Comparison of ENCODE assay signal across 23 cellular contexts in genomic region chr12:44960423-44960822, GRCh38.
DNase-seq lines count a peak whose midpoint lies in the region; ATAC-seq, FAIRE-seq and TF ChIP-seq lines count a peak whose summit lies in the region.
"Had no signal": no experiment of that assay in that cellular context is flagged by ENCODE, and none has a peak within 500 bp of the region (broad histone marks: within the 10 kb centered on the region; RNA-seq: fewer than 3 reads in every experiment).

No MANE protein-coding gene starts in this region.

- no peaks in the 10 kb centered on the region for H4K20me1 ChIP-seq in GM23338 (replicated peaks; ENCODE audit: insufficient read depth)
- no peaks in the 10 kb centered on the region for H4K20me1 ChIP-seq in H1 (replicated peaks in 1 of 2; ENCODE audit: control insufficient read depth in 1 of 2, insufficient read depth in 2 of 2, low read length in 2 of 2)
- H4K20me1 ChIP-seq: BLaER1 had no signal

- H3K79me1 ChIP-seq in H1 (ENCODE audit: low read depth, low read length) (no peaks in the 10 kb centered on the region), mesendoderm (ENCODE audit: low read length) (no peaks in the 10 kb centered on the region)

- H2BK15ac ChIP-seq in H1 (ENCODE audit: low read length): no peak overlapping the region; the same call in 1 of the 2 replicates
- H2BK15ac ChIP-seq in mesendoderm (replicated peaks; ENCODE audit: low read depth): no peak overlapping the region

- H3K18ac ChIP-seq in H1 (ENCODE audit: extremely low read depth, low read length) (no peak overlapping the region), mesendoderm (ENCODE audit: low read length) (no peak overlapping the region)

- H3K4ac ChIP-seq in H1 (replicated peaks; ENCODE audit: insufficient read length, low read depth, low read length) (no peak overlapping the region), mesendoderm (ENCODE audit: low read depth, low read length) (no peak overlapping the region)

- no peaks in the 10 kb centered on the region for H3K27me3 ChIP-seq in GM23338 (ENCODE audit: insufficient read depth)
- no peaks in the 10 kb centered on the region for H3K27me3 ChIP-seq in NT2/D1 (ENCODE audit: insufficient read depth, insufficient read length)
- no peaks in the 10 kb centered on the region for H3K27me3 ChIP-seq in H1 (replicated peaks in 1 of 4; ENCODE audit: control insufficient read depth in 3 of 4, extremely low read depth in 1 of 4, insufficient read depth in 3 of 4, low read length in 3 of 4)
- H3K27me3 ChIP-seq in mesendoderm (ENCODE audit: insufficient read depth, low read length, poor library complexity): no peaks in the 10 kb centered on the region
- H3K27me3 ChIP-seq: BE2C, BLaER1 had no signal

- H2BK20ac ChIP-seq in H1 (ENCODE audit: low read length): no peak overlapping the region

- peaks cover 14% of the 10 kb centered on the region for H3K4me1 Mint-ChIP-seq in GM23338
- H3K4me1 Mint-ChIP-seq: CD14-positive monocyte; CD4-positive, alpha-beta memory T cell; CD4-positive, CD25-positive, alpha-beta regulatory T cell; CD8-positive, alpha-beta memory T cell had no signal

- peak; percentile 43 for DNase-seq in GM23338 (ENCODE audit: low spot score)
- peak; percentile 42 for DNase-seq in NT2/D1 (ENCODE audit: low read depth, low spot score)
- no peak for DNase-seq in H1 (ENCODE audit: low read depth in 1 of 2, low spot score in 2 of 2)
- DNase-seq in mesendoderm: peak; percentile 3
- DNase-seq in Right ventricle myocardium superior: no peak
- no peak for DNase-seq in activated CD4-positive, alpha-beta T cell treated with anti-CD3 and anti-CD28 coated beads for 1 hour
- DNase-seq: 8988T; BE2C; C1 segment of cervical spinal cord; CD4-positive, alpha-beta memory T cell; CD4-positive, CD25-positive, alpha-beta regulatory T cell; CD8-positive, alpha-beta memory T cell; COR-L47; DMS79 treated with DMSO at 0.1 percent for 48 hours; GDM1 had no signal

- no peaks in the 10 kb centered on the region for H3K23me2 ChIP-seq in H1 (ENCODE audit: low read depth, low read length)

- WGBS in H1 (ENCODE audit: extremely low coverage in 1 of 2, insufficient coverage in 1 of 2, insufficient read length in 1 of 2, insufficient replicate concordance in 2 of 2, low coverage in 1 of 2, low lambda C conversion rate in 2 of 2, missing lambda C conversion rate in 1 of 2), 2 experiments: 84% methylated on average over 3 of the region's 3 CpGs; no CpG with 5 or more reads in 1 of the 2 experiments
- WGBS in mesendoderm (ENCODE audit: extremely low coverage, insufficient coverage, low lambda C conversion rate): no CpG with 5 or more reads among the region's 3 CpGs

- H2BK120ac ChIP-seq in H1 (replicated peaks; ENCODE audit: low read depth, low read length): no peak overlapping the region
- H2BK120ac ChIP-seq in mesendoderm (ENCODE audit: low read depth, low read length): no peak overlapping the region

- H3K36me3 Mint-ChIP-seq in GM23338 (ENCODE audit: low read depth): peaks cover 2% of the 10 kb centered on the region; the same call in 1 of the 3 replicates
- H3K36me3 Mint-ChIP-seq: CD14-positive monocyte; CD4-positive, alpha-beta memory T cell; CD4-positive, CD25-positive, alpha-beta regulatory T cell had no signal

- no peaks in the 10 kb centered on the region for H3K27me3 Mint-ChIP-seq in GM23338 (ENCODE audit: insufficient read depth, low read depth, poor library complexity)
- H3K27me3 Mint-ChIP-seq: CD4-positive, CD25-positive, alpha-beta regulatory T cell had no signal

- H4K5ac ChIP-seq in H1 (ENCODE audit: insufficient read length, low read depth, low read length) (peak overlapping the region; percentile 13), mesendoderm (ENCODE audit: low read length) (no peak overlapping the region)

- intact Hi-C loops in Right ventricle myocardium superior (cut with DNase I): no loop called here

- H2AK5ac ChIP-seq in H1 (ENCODE audit: low read depth, low read length): no peak overlapping the region
- H2AK5ac ChIP-seq in mesendoderm (ENCODE audit: low read length): no peak overlapping the region

- peak; percentile 80 for ATAC-seq in GM23338
- no peak for ATAC-seq in Right ventricle myocardium superior (ENCODE audit: poor library complexity)
- no peak for ATAC-seq in HG03439 (IDR thresholded peaks at IDR 0.05; ENCODE audit: unreplicated experiment)
- no peak for ATAC-seq in GM21360 (IDR thresholded peaks at IDR 0.05; ENCODE audit: unreplicated experiment)

- no peak for TF ChIP-seq POLR2A in H1 (IDR thresholded peaks at IDR 0.05; ENCODE audit: control extremely low read depth in 1 of 2, low read depth in 2 of 2, low read length in 2 of 2)

- H3F3A ChIP-seq in GM23338 (replicated peaks; ENCODE audit: low read depth): no peaks in the 10 kb centered on the region

- 0 out of 2 replicates have a peak overlapping the region, but pooled peaks have one; percentile 42 for H3K4me2 ChIP-seq in GM23338
- peak overlapping the region; percentile 9 to 44; a peak in 1 of 4 replicates for H3K4me2 ChIP-seq in H1 (ENCODE audit: insufficient read depth in 1 of 2, low read depth in 2 of 2, low read length in 2 of 2)
- H3K4me2 ChIP-seq in mesendoderm (ENCODE audit: low read length): no peak overlapping the region
- H3K4me2 ChIP-seq: BLaER1 had no signal

- H3K9me3 ChIP-seq in NT2/D1 (ENCODE audit: insufficient read depth, low read length) (no peaks in the 10 kb centered on the region), H1 (ENCODE audit: insufficient read depth in 2 of 2, low read depth in 1 of 2, low read length in 1 of 2) (no peaks in the 10 kb centered on the region)
- H3K9me3 ChIP-seq: BE2C had no signal

- H3K56ac ChIP-seq in H1 (replicated peaks; ENCODE audit: insufficient read length, low read depth, low read length) (no peak overlapping the region), mesendoderm (ENCODE audit: low read length) (no peak overlapping the region)

- H2BK5ac ChIP-seq in H1 (ENCODE audit: low read depth, low read length) (peak overlapping the region; percentile 75; the same call in 1 of the 2 replicates), mesendoderm (ENCODE audit: low read length) (no peak overlapping the region)

- H3K27ac Mint-ChIP-seq in GM23338: no peak overlapping the region; the same call in 1 of the 2 replicates
- H3K27ac Mint-ChIP-seq: CD14-positive monocyte; CD4-positive, CD25-positive, alpha-beta regulatory T cell; CD8-positive, alpha-beta memory T cell had no signal

- no peaks in the 10 kb centered on the region for H3K36me3 ChIP-seq in GM23338 (ENCODE audit: insufficient read depth)
- no peaks in the 10 kb centered on the region for H3K36me3 ChIP-seq in NT2/D1 (ENCODE audit: insufficient read depth, insufficient read length, low read length)
- no peaks in the 10 kb centered on the region for H3K36me3 ChIP-seq in H1 (ENCODE audit: control insufficient read depth in 2 of 4, insufficient read depth in 4 of 4, low read length in 3 of 4)
- H3K36me3 ChIP-seq in mesendoderm (ENCODE audit: control insufficient read depth, insufficient read depth, low read length): no peaks in the 10 kb centered on the region
- H3K36me3 ChIP-seq: BE2C, BLaER1 had no signal

- H3K27ac ChIP-seq in GM23338 (ENCODE audit: low read depth): no peak overlapping the region
- H3K27ac ChIP-seq in H1 (ENCODE audit: low read depth, low read length): no peak overlapping the region
- no peak overlapping the region for H3K27ac ChIP-seq in mesendoderm (ENCODE audit: low read depth, low read length)
- H3K27ac ChIP-seq: BLaER1 had no signal

- no peak for TF ChIP-seq CTCF in GM23338 (conservative IDR thresholded peaks at IDR 0.05; ENCODE audit: low read depth in 2 of 2)
- TF ChIP-seq CTCF in H1 (IDR thresholded peaks at IDR 0.05; ENCODE audit: control extremely low read depth in 1 of 3, insufficient read depth in 1 of 3, low read depth in 1 of 3, low read length in 3 of 3): no peak

- H3K9me2 ChIP-seq in GM23338 (ENCODE audit: insufficient read depth): no peaks in the 10 kb centered on the region

- no peak overlapping the region for H3K4me3 Mint-ChIP-seq in GM23338
- H3K4me3 Mint-ChIP-seq: CD14-positive monocyte; CD4-positive, alpha-beta memory T cell; CD4-positive, CD25-positive, alpha-beta regulatory T cell; CD8-positive, alpha-beta memory T cell had no signal

- H2BK12ac ChIP-seq in H1 (ENCODE audit: low read depth, low read length): peak overlapping the region; percentile 76; the same call in 1 of the 2 replicates

- CTCF ChIA-PET in H1 (lab: Charles Lee; ENCODE audit: partially characterized antibody): interaction anchor here (0.9 to 5.3 kb wide), 7 partner anchors 11 to 163 kb away, joined by 3 to 41 read pairs (median 4); no protein-coding TSS in a partner anchor

- no peak overlapping the region for H4K8ac ChIP-seq in H1 (ENCODE audit: extremely low read depth, insufficient read depth, low read length)
- no peak overlapping the region for H4K8ac ChIP-seq in mesendoderm (ENCODE audit: low read depth, low read length)

- no peak overlapping the region for H4K91ac ChIP-seq in H1 (replicated peaks; ENCODE audit: insufficient read length, low read length)

- H3K4me1 ChIP-seq in GM23338 (ENCODE audit: insufficient read depth) (peaks cover 10% of the 10 kb centered on the region), NT2/D1 (ENCODE audit: insufficient read depth, insufficient read length) (no peaks in the 10 kb centered on the region), H1 (replicated peaks in 1 of 4; ENCODE audit: control insufficient read depth in 3 of 4, insufficient read depth in 4 of 4, low read length in 3 of 4) (peaks cover 2 to 8% (median 5%) of the 10 kb centered on the region in 4 experiments; a peak in 6 of 7 replicates), mesendoderm (ENCODE audit: control insufficient read depth, low read depth, low read length) (no peaks in the 10 kb centered on the region)
- H3K4me1 ChIP-seq: BE2C, BLaER1 had no signal

- H3K9ac ChIP-seq in NT2/D1 (ENCODE audit: insufficient read length, low read depth) (no peak overlapping the region), H1 (replicated peaks in 1 of 4; ENCODE audit: extremely low read depth in 1 of 4, low read depth in 3 of 4, low read length in 3 of 4) (no peak overlapping the region), mesendoderm (ENCODE audit: low read length) (no peak overlapping the region)
- H3K9ac ChIP-seq: BLaER1 had no signal

- H2AFZ ChIP-seq in GM23338: peak overlapping the region; percentile 88
- H2AFZ ChIP-seq in H1 (ENCODE audit: low read length): peak overlapping the region; percentile 87

- TF ChIP-seq EP300 in H1 (IDR thresholded peaks at IDR 0.05; ENCODE audit: borderline replicate concordance in 1 of 2, low read depth in 2 of 2, low read length in 2 of 2): no peak

- H3K79me2 ChIP-seq in GM23338 (replicated peaks; ENCODE audit: insufficient read depth) (no peaks in the 10 kb centered on the region), H1 (ENCODE audit: control insufficient read depth in 1 of 2, insufficient read depth in 2 of 2, low read length in 2 of 2) (no peaks in the 10 kb centered on the region), mesendoderm (ENCODE audit: control insufficient read depth, insufficient read depth, low read length) (no peaks in the 10 kb centered on the region)

- no peak for TF ChIP-seq RAD21 in H1 (IDR thresholded peaks at IDR 0.05 in 1 of 2, conservative IDR thresholded peaks at IDR 0.05 in 1 of 2; ENCODE audit: low read depth in 2 of 2, low read length in 2 of 2)

- peak; percentile 42 for FAIRE-seq in H1 (lab: Jason Lieb, UNC)
- FAIRE-seq: A204.1, GM12878, GM12892, GM18507 had no signal

- no peak overlapping the region for H3K14ac ChIP-seq in H1 (ENCODE audit: insufficient read length)

- no peak overlapping the region for H3K4me3 ChIP-seq in GM23338
- no peak overlapping the region for H3K4me3 ChIP-seq in NT2/D1 (ENCODE audit: insufficient read length, low read depth)
- no peak overlapping the region for H3K4me3 ChIP-seq in H1 (ENCODE audit: extremely low read depth in 1 of 4, insufficient read depth in 2 of 4, low read depth in 3 of 4, low read length in 4 of 4)
- H3K4me3 ChIP-seq in mesendoderm (ENCODE audit: low read length): no peak overlapping the region
- H3K4me3 ChIP-seq: BLaER1, GM12878 had no signal

- peaks cover 4% of the 10 kb centered on the region; the same call in 2 of the 3 replicates for H3K9me3 Mint-ChIP-seq in GM23338

- H3K23ac ChIP-seq in H1 (ENCODE audit: insufficient read length) (no peak overlapping the region), mesendoderm (ENCODE audit: low read length) (no peak overlapping the region)

- POLR2A ChIA-PET in H1 (lab: Charles Lee; ENCODE audit: partially characterized antibody): interaction anchor here (1.5 kb wide), 1 partner anchor 10 kb away, joined by 3 read pairs; no protein-coding TSS in a partner anchor

Comparison
In these comparisons a context has a peak if more than half of its experiments do, and no peak if none do; other contexts are left out.
1. DNase-seq: peak in GM23338 (single experiment), NT2/D1 (single experiment) and mesendoderm (single experiment); none in H1 (0 of 2), Right ventricle myocardium superior (single experiment) and activated CD4-positive, alpha-beta T cell treated with anti-CD3 and anti-CD28 coated beads for 1 hour (single experiment).